Comparison of ENCODE assay signal across 9 cellular contexts in the genomic region with DNA sequence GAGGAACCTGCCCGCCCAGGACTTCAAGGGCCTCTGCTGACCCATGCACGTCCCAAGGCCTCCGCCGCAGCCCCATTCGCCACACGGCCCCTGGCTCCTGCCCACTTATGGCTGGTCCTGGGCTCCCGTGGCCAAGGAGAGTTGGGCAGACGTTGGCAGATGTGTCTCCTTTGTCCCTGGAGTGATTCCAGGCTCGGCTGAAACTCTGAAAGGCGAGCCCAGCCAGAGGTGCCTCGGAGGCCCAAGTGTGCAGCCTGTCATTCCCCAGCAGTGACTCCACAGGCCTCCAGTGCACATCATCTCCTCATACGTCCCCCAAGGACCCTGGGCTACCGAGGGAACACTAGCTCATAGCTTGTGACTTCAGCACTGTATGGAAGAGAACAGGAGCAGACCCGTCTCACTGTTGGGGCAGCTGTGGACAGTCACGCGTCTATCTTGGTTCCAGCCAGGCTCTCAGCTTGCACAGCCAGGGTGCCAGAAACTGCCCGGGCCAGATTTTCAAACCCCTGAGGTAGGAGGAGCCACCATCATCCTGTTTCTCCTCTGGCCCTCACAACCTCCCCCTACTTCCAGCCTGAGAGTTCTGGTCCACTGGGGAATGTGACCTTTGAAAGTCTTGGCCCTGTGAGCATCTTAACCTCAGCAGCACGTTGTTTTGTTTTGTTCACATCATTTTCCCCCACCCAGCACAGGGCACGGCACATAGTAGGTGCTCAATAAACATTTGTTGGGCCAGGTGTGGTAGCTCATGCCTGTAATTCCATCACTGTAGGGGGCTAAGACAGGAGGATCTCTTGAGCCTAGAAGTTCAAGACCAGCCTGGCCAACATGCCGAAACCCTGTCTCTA. TPM values are rescaled to one million over a fixed set of nuclear protein-coding genes. Genes with fewer than 3 reads are reported as not detected.
DNase-seq lines count a peak whose midpoint lies in the region; ATAC-seq and TF ChIP-seq lines count a peak whose summit lies in the region.
"Had no signal": no experiment of that assay in that cellular context is flagged by ENCODE, and none has a peak within 500 bp of the region (broad histone marks: within the 10 kb centered on the region; RNA-seq: fewer than 3 reads in every experiment).

No MANE protein-coding gene starts in this region.

- H4K20me1 ChIP-seq in Loucy (ENCODE audit: insufficient read depth, low read length, poor library complexity, severe bottlenecking): no peaks in the 10 kb centered on the region

- ATAC-seq in stimulated activated naive CD8-positive, alpha-beta T cell treated with anti-CD3 and anti-CD28 coated beads, Interleukin-15, amount 100 ng/mL, for 72 hours: no peak
- ATAC-seq in HG03521 (IDR thresholded peaks at IDR 0.05; ENCODE audit: unreplicated experiment) (no peak), GM18907 (IDR thresholded peaks at IDR 0.05; ENCODE audit: unreplicated experiment) (no peak), HG02852 (IDR thresholded peaks at IDR 0.05; ENCODE audit: unreplicated experiment) (no peak)

- DNase-seq in suprapubic skin (ENCODE audit: low spot score in 2 of 2): no peak
- no peak for DNase-seq in stimulated activated naive CD8-positive, alpha-beta T cell treated with anti-CD3 and anti-CD28 coated beads, Interleukin-15, amount 100 ng/mL, for 72 hours

- no peak for TF ChIP-seq EP300 in suprapubic skin (IDR thresholded peaks at IDR 0.05)

- H3K36me3 ChIP-seq in Loucy (ENCODE audit: insufficient read depth, low read length) (no peaks in the 10 kb centered on the region), liver (ENCODE audit: control insufficient read depth in 4 of 4, insufficient read depth in 3 of 4, low read depth in 1 of 4, low read length in 3 of 4) (no peaks in the 10 kb centered on the region), suprapubic skin (no peaks in the 10 kb centered on the region)

- H3K9me3 ChIP-seq in Loucy (ENCODE audit: insufficient read depth, low read depth, low read length) (no peaks in the 10 kb centered on the region), liver (ENCODE audit: control insufficient read depth in 4 of 4, low read length in 3 of 4) (no peaks in the 10 kb centered on the region), suprapubic skin (no peaks in the 10 kb centered on the region)

- peak overlapping the region; percentile 25 for H3K9ac ChIP-seq in Loucy (ENCODE audit: low read depth, low read length, poor library complexity, severe bottlenecking)
- peak overlapping the region; percentile 29 to 55 for H3K9ac ChIP-seq in liver (ENCODE audit: low read depth in 1 of 2, low read length in 2 of 2)

- 27% methylated on average over 20 of the region's 20 CpGs for WGBS in liver
- 42% methylated on average over 19 of the region's 20 CpGs for WGBS in suprapubic skin

- H3K4me3 Mint-ChIP-seq in brain: peak overlapping the region in 1 of 5 experiments; percentile 33
- no peak overlapping the region for H3K4me3 Mint-ChIP-seq in stimulated activated naive CD8-positive, alpha-beta T cell treated with anti-CD3 and anti-CD28 coated beads, Interleukin-15, amount 100 ng/mL, for 72 hours
- H3K4me3 Mint-ChIP-seq: memory B cell had no signal

- H3K36me3 Mint-ChIP-seq in brain: no peaks in the 10 kb centered on the region
- H3K36me3 Mint-ChIP-seq: memory B cell had no signal

- H3K27ac ChIP-seq in liver (ENCODE audit: low read depth in 1 of 2, low read length in 2 of 2) (peak overlapping the region; percentile 91 to 96), suprapubic skin (peak overlapping the region; percentile 81)

- H3K4me2 ChIP-seq in Loucy (ENCODE audit: low read depth, low read length, poor library complexity, severe bottlenecking): no peak overlapping the region

- no peaks in the 10 kb centered on the region for H3K9me2 ChIP-seq in Loucy (replicated peaks; ENCODE audit: low read depth, low read length)

- H2AFZ ChIP-seq in Loucy (ENCODE audit: low read length): no peak overlapping the region

- peaks cover 21% of the 10 kb centered on the region for H3K4me1 Mint-ChIP-seq in brain
- peaks cover 56% of the 10 kb centered on the region for H3K4me1 Mint-ChIP-seq in stimulated activated naive CD8-positive, alpha-beta T cell treated with anti-CD3 and anti-CD28 coated beads, Interleukin-15, amount 100 ng/mL, for 72 hours

- no peak for TF ChIP-seq RAD21 in liver (IDR thresholded peaks at IDR 0.05)

- H3K4me3 ChIP-seq in Loucy (ENCODE audit: low read length, poor library complexity, severe bottlenecking): no peak overlapping the region
- H3K4me3 ChIP-seq in liver (ENCODE audit: low read depth in 1 of 3, low read length in 3 of 3): peak overlapping the region in 1 of 3 donors; percentile 32
- peak overlapping the region; percentile 25 for H3K4me3 ChIP-seq in suprapubic skin

- TF ChIP-seq CTCF in Loucy (conservative IDR thresholded peaks at IDR 0.05; ENCODE audit: low read length) (no peak), brain (conservative IDR thresholded peaks at IDR 0.05) (no peak), liver (IDR thresholded peaks at IDR 0.05; ENCODE audit: low read depth, low read length, missing input control) (no peak), suprapubic skin (IDR thresholded peaks at IDR 0.05) (no peak)

- H3K9me3 Mint-ChIP-seq in brain: no peaks in the 10 kb centered on the region
- H3K9me3 Mint-ChIP-seq in stimulated activated naive CD8-positive, alpha-beta T cell treated with anti-CD3 and anti-CD28 coated beads, Interleukin-15, amount 100 ng/mL, for 72 hours: no peaks in the 10 kb centered on the region
- H3K9me3 Mint-ChIP-seq: memory B cell had no signal

- no peaks in the 10 kb centered on the region for H3K27me3 ChIP-seq in Loucy (ENCODE audit: insufficient read depth, low read length, poor library complexity, severe bottlenecking)
- no peaks in the 10 kb centered on the region for H3K27me3 ChIP-seq in liver (ENCODE audit: control insufficient read depth in 4 of 4, insufficient read depth in 4 of 4, low read length in 3 of 4)
- H3K27me3 ChIP-seq in suprapubic skin: no peaks in the 10 kb centered on the region

- no peaks in the 10 kb centered on the region for H3K79me2 ChIP-seq in Loucy (ENCODE audit: insufficient read depth, low read length)

- TF ChIP-seq POLR2A in suprapubic skin (IDR thresholded peaks at IDR 0.05): no peak

- peak overlapping the region in 4 of 5 experiments; percentile 62 to 95 (median 90) for H3K27ac Mint-ChIP-seq in brain
- H3K27ac Mint-ChIP-seq in stimulated activated naive CD8-positive, alpha-beta T cell treated with anti-CD3 and anti-CD28 coated beads, Interleukin-15, amount 100 ng/mL, for 72 hours: peak overlapping the region in 1 of 2 donors; percentile 19

- H3K4me1 ChIP-seq in Loucy (ENCODE audit: insufficient read depth, low read length, poor library complexity, severe bottlenecking) (peaks cover 13% of the 10 kb centered on the region), liver (ENCODE audit: control insufficient read depth in 4 of 4, insufficient read depth in 4 of 4, low read length in 3 of 4) (peaks cover 30 to 63% (median 49%) of the 10 kb centered on the region in 4 donors), suprapubic skin (peaks cover 54% of the 10 kb centered on the region)

- no peaks in the 10 kb centered on the region for H3F3A ChIP-seq in Loucy (ENCODE audit: low read depth)

- H3K27me3 Mint-ChIP-seq in brain: no peaks in the 10 kb centered on the region
- no peaks in the 10 kb centered on the region for H3K27me3 Mint-ChIP-seq in stimulated activated naive CD8-positive, alpha-beta T cell treated with anti-CD3 and anti-CD28 coated beads, Interleukin-15, amount 100 ng/mL, for 72 hours

TF ChIP-seq in liver, 16 proteins besides CTCF, POLR2A, EP300 and RAD21 (continues in another document):
- TF ChIP-seq HNF4A (conservative IDR thresholded peaks at IDR 0.05) (no peak), SP1 (IDR thresholded peaks at IDR 0.05) (no peak), GABPA (IDR thresholded peaks at IDR 0.05 in 1 of 2, conservative IDR thresholded peaks at IDR 0.05 in 1 of 2) (no peak), RXRA (IDR thresholded peaks at IDR 0.05) (no peak), JUND (IDR thresholded peaks at IDR 0.05) (no peak), NR2F2 (IDR thresholded peaks at IDR 0.05) (no peak)
- TF ChIP-seq, protein P1, sequence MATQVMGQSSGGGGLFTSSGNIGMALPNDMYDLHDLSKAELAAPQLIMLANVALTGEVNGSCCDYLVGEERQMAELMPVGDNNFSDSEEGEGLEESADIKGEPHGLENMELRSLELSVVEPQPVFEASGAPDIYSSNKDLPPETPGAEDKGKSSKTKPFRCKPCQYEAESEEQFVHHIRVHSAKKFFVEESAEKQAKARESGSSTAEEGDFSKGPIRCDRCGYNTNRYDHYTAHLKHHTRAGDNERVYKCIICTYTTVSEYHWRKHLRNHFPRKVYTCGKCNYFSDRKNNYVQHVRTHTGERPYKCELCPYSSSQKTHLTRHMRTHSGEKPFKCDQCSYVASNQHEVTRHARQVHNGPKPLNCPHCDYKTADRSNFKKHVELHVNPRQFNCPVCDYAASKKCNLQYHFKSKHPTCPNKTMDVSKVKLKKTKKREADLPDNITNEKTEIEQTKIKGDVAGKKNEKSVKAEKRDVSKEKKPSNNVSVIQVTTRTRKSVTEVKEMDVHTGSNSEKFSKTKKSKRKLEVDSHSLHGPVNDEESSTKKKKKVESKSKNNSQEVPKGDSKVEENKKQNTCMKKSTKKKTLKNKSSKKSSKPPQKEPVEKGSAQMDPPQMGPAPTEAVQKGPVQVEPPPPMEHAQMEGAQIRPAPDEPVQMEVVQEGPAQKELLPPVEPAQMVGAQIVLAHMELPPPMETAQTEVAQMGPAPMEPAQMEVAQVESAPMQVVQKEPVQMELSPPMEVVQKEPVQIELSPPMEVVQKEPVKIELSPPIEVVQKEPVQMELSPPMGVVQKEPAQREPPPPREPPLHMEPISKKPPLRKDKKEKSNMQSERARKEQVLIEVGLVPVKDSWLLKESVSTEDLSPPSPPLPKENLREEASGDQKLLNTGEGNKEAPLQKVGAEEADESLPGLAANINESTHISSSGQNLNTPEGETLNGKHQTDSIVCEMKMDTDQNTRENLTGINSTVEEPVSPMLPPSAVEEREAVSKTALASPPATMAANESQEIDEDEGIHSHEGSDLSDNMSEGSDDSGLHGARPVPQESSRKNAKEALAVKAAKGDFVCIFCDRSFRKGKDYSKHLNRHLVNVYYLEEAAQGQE (IDR thresholded peaks at IDR 0.05): no peak
- TF ChIP-seq, protein P2, sequence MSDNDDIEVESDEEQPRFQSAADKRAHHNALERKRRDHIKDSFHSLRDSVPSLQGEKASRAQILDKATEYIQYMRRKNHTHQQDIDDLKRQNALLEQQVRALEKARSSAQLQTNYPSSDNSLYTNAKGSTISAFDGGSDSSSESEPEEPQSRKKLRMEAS (IDR thresholded peaks at IDR 0.05): no peak
- TF ChIP-seq, protein P3, sequence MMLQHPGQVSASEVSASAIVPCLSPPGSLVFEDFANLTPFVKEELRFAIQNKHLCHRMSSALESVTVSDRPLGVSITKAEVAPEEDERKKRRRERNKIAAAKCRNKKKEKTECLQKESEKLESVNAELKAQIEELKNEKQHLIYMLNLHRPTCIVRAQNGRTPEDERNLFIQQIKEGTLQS (IDR thresholded peaks at IDR 0.05): no peak

RNA-seq across cellular contexts. Expression of a gene that starts 50.2 kb away (rescaled TPM):
- polyA plus RNA-seq in brain (ENCODE audit: insufficient read depth, low read depth, low replicate concordance) (183 TPM), liver (100 to 1,000 TPM in 1 of 2 donors, 10 to 100 TPM in 1; 87.5 to 151 TPM)
- total RNA-seq in liver (100 to 1,000 TPM in 1 of 2 donors, 10 to 100 TPM in 1; 91.5 to 106 TPM), suprapubic skin (100 to 1,000 TPM in 3 of 4 donors, 10 to 100 TPM in 1; 80.4 to 133 (median 110) TPM)
